In genomic region chr11:67274768-67275605, GRCh38 we compare ENCODE assay signal across 9 cellular contexts. TPM values are rescaled to one million over a fixed set of nuclear protein-coding genes. Genes with fewer than 3 reads are reported as not detected.
A peak's percentile ranks its signal among the peaks of the same experiment; 100 is the strongest.
DNase-seq lines count a peak whose midpoint lies in the region; ATAC-seq and TF ChIP-seq lines count a peak whose summit lies in the region.
"Had no signal": no experiment of that assay in that cellular context is flagged by ENCODE, and none has a peak within 500 bp of the region (broad histone marks: within the 10 kb centered on the region; RNA-seq: fewer than 3 reads in every experiment).

No MANE protein-coding gene starts in this region.

- H3K36me3 Mint-ChIP-seq in activated CD4-positive, alpha-beta memory T cell treated with anti-CD3 and anti-CD28 coated beads, Interleukin-2, amount 10 ng/mL, durations not matched to agents 7 days and 5 days (ENCODE audit: low read depth): peaks cover 74% of the 10 kb centered on the region

- TF ChIP-seq CTCF in DND-41 (IDR thresholded peaks at IDR 0.05; ENCODE audit: borderline replicate concordance, extremely low read depth, low read length, poor library complexity, severe bottlenecking) (no peak), heart right ventricle (IDR thresholded peaks at IDR 0.05) (no peak), psoas muscle (IDR thresholded peaks at IDR 0.05) (no peak)

- H3K27ac Mint-ChIP-seq in activated CD4-positive, alpha-beta memory T cell treated with anti-CD3 and anti-CD28 coated beads, Interleukin-2, amount 10 ng/mL, durations not matched to agents 7 days and 5 days: peak overlapping the region; percentile 97

- H3K4me3 ChIP-seq in DND-41 (ENCODE audit: low read depth in 1 of 2, low read length in 2 of 2) (no peak overlapping the region), heart right ventricle (peak overlapping the region in 5 of 10 donors; percentile 7 to 37 (median 21)), psoas muscle (peak overlapping the region; percentile 28)

- H3K4me2 ChIP-seq in DND-41 (ENCODE audit: insufficient read depth, low read length): peak overlapping the region; percentile 86

- CTCF ChIA-PET in activated CD4-positive, alpha-beta memory T cell treated with anti-CD3 and anti-CD28 coated beads, Interleukin-2, amount 10 ng/mL, durations not matched to agents 7 days and 5 days (lab: Charles Lee): no interaction called here

- H3K9me3 Mint-ChIP-seq in activated CD4-positive, alpha-beta memory T cell treated with anti-CD3 and anti-CD28 coated beads, Interleukin-2, amount 10 ng/mL, durations not matched to agents 7 days and 5 days: no peaks in the 10 kb centered on the region

- H2AFZ ChIP-seq in DND-41 (ENCODE audit: low read depth, low read length): no peak overlapping the region

- H3K79me2 ChIP-seq in DND-41 (ENCODE audit: insufficient read depth, low read length): peaks cover 97% of the 10 kb centered on the region

- H3K27me3 Mint-ChIP-seq in activated CD4-positive, alpha-beta memory T cell treated with anti-CD3 and anti-CD28 coated beads, Interleukin-2, amount 10 ng/mL, durations not matched to agents 7 days and 5 days: no peaks in the 10 kb centered on the region

- H4K20me1 ChIP-seq in DND-41 (ENCODE audit: insufficient read depth, low read length): peaks cover 54% of the 10 kb centered on the region

- WGBS in heart right ventricle, 2 donors: 31 to 32% methylated on average over 35 of the region's 35 CpGs
- 49 to 52% (median 51%) methylated on average over 34 to 35 of the region's 35 CpGs for WGBS in psoas muscle, 3 donors

- no peaks in the 10 kb centered on the region for H3K27me3 ChIP-seq in DND-41 (ENCODE audit: insufficient read depth, low read length, poor library complexity)
- H3K27me3 ChIP-seq in heart right ventricle: no peaks in the 10 kb centered on the region
- H3K27me3 ChIP-seq in psoas muscle (ENCODE audit: insufficient read depth in 3 of 3, low read length in 2 of 3): no peaks in the 10 kb centered on the region

- no peak for DNase-seq in DND-41
- DNase-seq in activated CD4-positive, alpha-beta memory T cell treated with anti-CD3 and anti-CD28 coated beads, Interleukin-2, amount 10 ng/mL, durations not matched to agents 7 days and 5 days: no peak
- DNase-seq in heart right ventricle: peak; percentile 70 to 74
- DNase-seq in psoas muscle: peak; percentile 68 to 76
- DNase-seq in NCI-H2196 (lab: John Stamatoyannopoulos, UW; ENCODE audit: unreplicated experiment): no peak
- no peak for DNase-seq in stimulated activated naive CD4-positive, alpha-beta T cell treated with Interleukin-2 at 50 U/mL for 16 hours (lab: John Stamatoyannopoulos, UW)
- DNase-seq in NCI-H2029 (lab: John Stamatoyannopoulos, UW): no peak
- DNase-seq: SHP77 had no signal

- POLR2A ChIA-PET in activated CD4-positive, alpha-beta memory T cell treated with anti-CD3 and anti-CD28 coated beads, Interleukin-2, amount 10 ng/mL, durations not matched to agents 7 days and 5 days (lab: Charles Lee): interaction anchor here (14.4 kb wide), 1 partner anchor 13 kb away, joined by 494 read pairs; the partner anchor contains the start of gene ANKRD13D

- peak overlapping the region; percentile 59 for H3K4me3 Mint-ChIP-seq in activated CD4-positive, alpha-beta memory T cell treated with anti-CD3 and anti-CD28 coated beads, Interleukin-2, amount 10 ng/mL, durations not matched to agents 7 days and 5 days

- ATAC-seq in DND-41 (ENCODE audit: insufficient read depth, low read depth) (no peak), heart right ventricle (peak in 7 of 8 donors; percentile 1 to 16 (median 13)), psoas muscle (no peak), GM18858 (IDR thresholded peaks at IDR 0.05; ENCODE audit: unreplicated experiment) (no peak)

- peaks cover 97% of the 10 kb centered on the region for H3K4me1 Mint-ChIP-seq in activated CD4-positive, alpha-beta memory T cell treated with anti-CD3 and anti-CD28 coated beads, Interleukin-2, amount 10 ng/mL, durations not matched to agents 7 days and 5 days

- peak overlapping the region; percentile 71 for H3K9ac ChIP-seq in DND-41 (ENCODE audit: low read depth, low read length)

- H3K4me1 ChIP-seq in DND-41 (ENCODE audit: insufficient read depth, low read length) (peaks cover 87% of the 10 kb centered on the region), heart right ventricle (peaks cover 63 to 100% (median 96%) of the 10 kb centered on the region in 9 donors), psoas muscle (peaks cover 80% of the 10 kb centered on the region)

- peaks cover 89% of the 10 kb centered on the region for H3K36me3 ChIP-seq in DND-41 (ENCODE audit: insufficient read depth, low read length)
- peaks cover 0 to 57% (median 9%) of the 10 kb centered on the region in 9 donors for H3K36me3 ChIP-seq in heart right ventricle
- H3K36me3 ChIP-seq in psoas muscle (ENCODE audit: insufficient read depth in 1 of 2, low read depth in 1 of 2): peaks cover 0 to 17% of the 10 kb centered on the region in 2 donors

- no peaks in the 10 kb centered on the region for H3K9me3 ChIP-seq in DND-41 (ENCODE audit: insufficient read depth, low read length, severe bottlenecking)
- no peaks in the 10 kb centered on the region for H3K9me3 ChIP-seq in heart right ventricle
- H3K9me3 ChIP-seq in psoas muscle: no peaks in the 10 kb centered on the region

- intact Hi-C loops in heart right ventricle (cut with DNase I) (loop anchor here in 1 of 10 donors (5.0 kb wide), 1 partner anchor 107 kb away; no protein-coding TSS in a partner anchor), psoas muscle (cut with DNase I) (no loop called here)

- peak overlapping the region; percentile 99 for H3K27ac ChIP-seq in DND-41 (ENCODE audit: low read length)
- peak overlapping the region; percentile 67 to 98 (median 90) for H3K27ac ChIP-seq in heart right ventricle
- H3K27ac ChIP-seq in psoas muscle: peak overlapping the region; percentile 71

RNA-seq across cellular contexts. Expression of gene GRK2, which starts 8.7 kb away (rescaled TPM):
- total RNA-seq in activated CD4-positive, alpha-beta memory T cell treated with anti-CD3 and anti-CD28 coated beads, Interleukin-2, amount 10 ng/mL, durations not matched to agents 7 days and 5 days: 100 to 1,000 TPM; 333 to 338 TPM
- total RNA-seq in heart right ventricle (10 to 100 TPM; 34.2 to 60.9 (median 44.0) TPM), psoas muscle (10 to 100 TPM; 41.7 to 46.8 (median 46.1) TPM)
- polyA plus RNA-seq in heart right ventricle (10 to 100 TPM; 48.0 to 65.0 TPM), psoas muscle (10 to 100 TPM; 37.3 to 56.8 (median 46.2) TPM)

RNA-seq across cellular contexts. Expression of gene ANKRD13D, which starts 14.1 kb away (rescaled TPM):
- total RNA-seq in activated CD4-positive, alpha-beta memory T cell treated with anti-CD3 and anti-CD28 coated beads, Interleukin-2, amount 10 ng/mL, durations not matched to agents 7 days and 5 days: 100 to 1,000 TPM; 157 to 163 TPM
- total RNA-seq in heart right ventricle (10 to 100 TPM in 6 of 10 donors, 1 to 10 TPM in 4; 7.9 to 21.0 (median 12.3) TPM), psoas muscle (1 to 10 TPM; 4.1 to 8.6 (median 7.8) TPM)
- polyA plus RNA-seq in heart right ventricle (10 to 100 TPM; 14.2 to 39.4 TPM), psoas muscle (1 to 10 TPM; 4.6 to 7.0 (median 5.9) TPM)

RNA-seq across cellular contexts. Expression of gene SSH3, which starts 28.3 kb away (rescaled TPM):
- 10 to 100 TPM; 15.4 to 19.0 TPM for total RNA-seq in activated CD4-positive, alpha-beta memory T cell treated with anti-CD3 and anti-CD28 coated beads, Interleukin-2, amount 10 ng/mL, durations not matched to agents 7 days and 5 days
- 10 to 100 TPM; 11.9 to 21.2 (median 15.6) TPM for total RNA-seq in heart right ventricle
- 10 to 100 TPM in 1 of 2 donors, 1 to 10 TPM in 1; 7.8 to 15.5 TPM for polyA plus RNA-seq in heart right ventricle
- total RNA-seq in psoas muscle: 10 to 100 TPM in 1 of 4 donors, 1 to 10 TPM in 3; 3.7 to 10.1 (median 6.9) TPM
- polyA plus RNA-seq in psoas muscle: 1 to 10 TPM; 3.0 to 5.0 (median 4.2) TPM

Comparison
In these comparisons a context has a peak if more than half of its experiments do, and no peak if none do; other contexts are left out.
1. ATAC-seq: peak in heart right ventricle (7 of 8); none in DND-41 (single experiment), psoas muscle (0 of 4) and GM18858 (single experiment).
2. DNase-seq: peak in heart right ventricle (2 of 2) and psoas muscle (2 of 2); none in DND-41 (single experiment), activated CD4-positive, alpha-beta memory T cell treated with anti-CD3 and anti-CD28 coated beads, Interleukin-2, amount 10 ng/mL, durations not matched to agents 7 days and 5 days (single experiment), NCI-H2196 (single experiment), stimulated activated naive CD4-positive, alpha-beta T cell treated with Interleukin-2 at 50 U/mL for 16 hours (single experiment) and NCI-H2029 (single experiment).
3. RNA of gene GRK2, which starts 8.7 kb away (total RNA-seq): 333 to 338 TPM in activated CD4-positive, alpha-beta memory T cell treated with anti-CD3 and anti-CD28 coated beads, Interleukin-2, amount 10 ng/mL, durations not matched to agents 7 days and 5 days; 41.7 to 46.8 TPM in psoas muscle and 34.2 to 60.9 TPM in heart right ventricle; every median in the first group is over 4 times any median in the second.
4. RNA of gene ANKRD13D, which starts 14.1 kb away (total RNA-seq): 157 to 163 TPM in activated CD4-positive, alpha-beta memory T cell treated with anti-CD3 and anti-CD28 coated beads, Interleukin-2, amount 10 ng/mL, durations not matched to agents 7 days and 5 days; 7.9 to 21.0 TPM in heart right ventricle and 4.1 to 8.6 TPM in psoas muscle; every median in the first group is over 4 times any median in the second.
5. Peak in every context shown above with its lines, with median percentiles within 50 percentile points of each other: H3K27ac ChIP-seq.